In the genomic region with DNA sequence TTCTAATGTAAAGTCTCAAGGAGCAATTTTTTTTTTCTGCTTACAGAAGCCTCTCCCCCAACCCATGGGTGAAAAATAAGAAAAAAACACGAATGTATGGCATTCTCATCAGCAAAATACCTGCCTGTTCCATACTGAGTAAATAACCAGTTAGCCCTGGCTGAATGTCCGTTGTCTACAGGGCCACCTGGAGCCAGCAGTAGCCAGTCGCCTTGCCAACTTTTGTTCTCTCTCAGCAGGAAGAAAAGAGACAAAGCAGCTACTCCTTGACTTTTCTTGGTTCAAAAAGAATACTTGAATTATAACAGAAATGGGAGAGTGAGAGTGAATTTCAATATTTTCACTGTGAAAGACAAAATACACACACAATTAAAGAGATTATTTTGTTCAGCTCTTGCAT, we compare ENCODE assay signal across 13 cellular contexts.
"Had no signal": no experiment of that assay in that cellular context is flagged by ENCODE, and none has a peak within 500 bp of the region (broad histone marks: within the 10 kb centered on the region; RNA-seq: fewer than 3 reads in every experiment).

No MANE protein-coding gene starts in this region.

- H3K36me3 ChIP-seq: gastrocnemius medialis, heart left ventricle, left lung had no signal

- H3K27me3 ChIP-seq: gastrocnemius medialis, left lung had no signal

- H3K27ac ChIP-seq: gastrocnemius medialis, heart left ventricle, left lung had no signal

- DNase-seq: activated CD4-positive, alpha-beta T cell treated with anti-CD3 and anti-CD28 coated beads for 1 hour; activated CD4-positive, alpha-beta T cell treated with anti-CD3 and anti-CD28 coated beads, Interleukin-2, amount 50 U/mL, for 48 hours; activated naive CD4-positive, alpha-beta T cell treated with anti-CD3 and anti-CD28 coated beads, Interleukin-2, amount 10 ng/mL, durations not matched to agents 7 days and 5 days; erythroblast; gastrocnemius medialis; heart left ventricle; kidney; left lung; mucosa of descending colon; naive thymus-derived CD4-positive, alpha-beta T cell; retina; stimulated activated CD4-positive, alpha-beta T cell treated with anti-CD3 and anti-CD28 coated beads, Interleukin-12 subunit alpha, Interleukin-12 subunit beta, amount 100 ng/mL, for 4 hours had no signal

- H3K4me1 ChIP-seq: gastrocnemius medialis, heart left ventricle, left lung had no signal

- H3K4me3 ChIP-seq: gastrocnemius medialis, heart left ventricle, left lung, mucosa of descending colon had no signal

- H3K9me3 ChIP-seq: gastrocnemius medialis, heart left ventricle, left lung, mucosa of descending colon had no signal

- ATAC-seq: gastrocnemius medialis; heart left ventricle; left lung; mucosa of descending colon; naive thymus-derived CD4-positive, alpha-beta T cell; stimulated activated memory B cell treated with anti-CD40 and anti-IgM and Interleukin-4, amounts not matched to agents 10 μg/mL and 1 μg/mL and 100 μg/mL, for 72 hours had no signal
